ENCODE assay signal across 6 cellular contexts in the genomic region with DNA sequence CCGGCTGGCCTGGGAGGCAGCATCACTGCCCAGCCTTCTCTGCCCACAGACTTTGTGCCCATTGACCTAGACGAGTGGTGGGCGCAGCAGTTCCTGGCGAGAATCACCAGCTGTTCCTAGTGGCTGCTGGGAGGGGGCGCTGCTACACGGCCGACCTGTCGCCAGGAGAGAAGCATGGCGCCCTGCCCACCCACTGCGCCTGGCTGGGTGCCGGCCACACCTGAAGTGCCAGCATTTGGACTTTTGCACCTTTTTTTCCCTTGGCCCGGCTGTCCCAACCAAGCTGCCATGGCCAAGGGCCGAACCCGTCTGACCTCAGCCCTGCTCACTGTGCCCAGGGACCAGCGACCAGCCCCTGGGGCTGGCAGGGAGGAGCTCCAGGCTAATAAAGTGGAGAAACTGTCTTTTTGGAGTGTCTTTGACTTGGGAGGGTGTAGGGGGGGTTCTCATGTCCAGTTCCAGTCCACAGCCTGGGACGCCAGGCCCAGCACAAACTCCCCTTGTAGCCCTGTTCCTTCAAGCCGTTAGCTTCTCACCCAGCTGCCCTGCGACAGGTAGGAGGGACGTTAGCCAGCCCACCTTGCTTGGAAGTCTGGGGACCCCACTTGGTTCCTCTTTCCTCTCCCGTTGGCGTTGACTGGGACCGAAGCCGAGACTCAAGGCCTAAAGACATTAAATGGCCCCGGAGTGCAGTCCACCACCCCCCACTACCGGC. TPM values are rescaled to one million over a fixed set of nuclear protein-coding genes. Genes with fewer than 3 reads are reported as not detected.
DNase-seq lines count a peak whose midpoint lies in the region; ATAC-seq, FAIRE-seq and TF ChIP-seq lines count a peak whose summit lies in the region.

No MANE protein-coding gene starts in this region.

- peak overlapping the region; percentile 91 for H3K9ac ChIP-seq in HepG2 (ENCODE audit: insufficient read depth, low read depth, low read length)

- H3K4me1 ChIP-seq in HepG2 (ENCODE audit: insufficient read depth, low read length), result peaks cover 79% of the 10 kb centered on the region

- CTCF ChIA-PET in CD4-positive, alpha-beta T cell (lab: Charles Lee), result interaction anchor here (1.0 to 1.3 kb wide), 3 partner anchors 12 to 69 kb away, joined by 3 to 6 read pairs (median 3); partner anchors contain the start of gene METTL26
- CTCF ChIA-PET in HepG2 (lab: Yijun Ruan, JAX; ENCODE audit: low intra/inter-chr PET ratio, low total read pairs), result no interaction called here

- peak in 1 of 10 experiments; percentile 24 for DNase-seq in CD4-positive, alpha-beta T cell
- DNase-seq in LoVo (ENCODE audit: low spot score) (peak; percentile 80), HepG2 (ENCODE audit: low spot score) (peak; percentile 57)
- DNase-seq in activated T-cell treated with anti-CD3 and anti-CD28 coated beads, Interleukin-2, amount 50 U/mL, for 4 hours, result no peak

- H3K4me2 ChIP-seq in HepG2 (ENCODE audit: low read depth, low read length), result peak overlapping the region; percentile 83

- FAIRE-seq in HepG2 (lab: Jason Lieb, UNC), result peak; percentile 48

- peak overlapping the region; percentile 71 to 79 (median 71) for H3K4me3 ChIP-seq in HepG2 (replicated peaks in 1 of 3; ENCODE audit: insufficient read depth in 1 of 3, low read depth in 2 of 3, low read length in 3 of 3)

- TF ChIP-seq EP300 in HepG2 (IDR thresholded peaks at IDR 0.05; ENCODE audit: low read depth in 2 of 2, low read length in 2 of 2), result no peak
- no peak for TF ChIP-seq EP300 in HepG2 (CRISPR knock-in tag; IDR thresholded peaks at IDR 0.05; ENCODE audit: borderline replicate concordance)

- H3K4me1 Mint-ChIP-seq in CD4-positive, alpha-beta T cell (ENCODE audit: low read depth), result no peaks in the 10 kb centered on the region
- H3K4me1 Mint-ChIP-seq in activated T-cell treated with anti-CD3 and anti-CD28 coated beads, Interleukin-2, amount 50 U/mL, for 4 hours (ENCODE audit: low read depth), result peaks cover 18% of the 10 kb centered on the region

- H3K27me3 ChIP-seq in CD4-positive, alpha-beta T cell (ENCODE audit: control insufficient read depth, insufficient read depth, low read length), result no peaks in the 10 kb centered on the region
- no peaks in the 10 kb centered on the region for H3K27me3 ChIP-seq in HepG2 (ENCODE audit: control insufficient read depth in 1 of 2, insufficient read depth in 2 of 2, low read length in 2 of 2)

- in situ Hi-C loops in HepG2 (cut with HindIII; ENCODE audit: extremely low pct_ligation_motif_present, low pct_unique_long_range_greater_than_20kb), result no loop called here

- no peak for TF ChIP-seq POLR2A in HepG2 (IDR thresholded peaks at IDR 0.05; ENCODE audit: insufficient read depth in 1 of 2, low read depth in 2 of 2, low read length in 2 of 2)

- no peaks in the 10 kb centered on the region for H3K9me3 Mint-ChIP-seq in CD4-positive, alpha-beta T cell
- H3K9me3 Mint-ChIP-seq in activated T-cell treated with anti-CD3 and anti-CD28 coated beads, Interleukin-2, amount 50 U/mL, for 4 hours, result no peaks in the 10 kb centered on the region

- TSS peak; percentile 82 for BruUV-seq in HepG2 (replicated peaks; lab: Mats Ljungman, UMichigan)

- peak overlapping the region; percentile 66 for H3K27ac Mint-ChIP-seq in CD4-positive, alpha-beta T cell

- H3K9me3 ChIP-seq in CD4-positive, alpha-beta T cell (ENCODE audit: control insufficient read depth, low read length), result no peaks in the 10 kb centered on the region
- H3K9me3 ChIP-seq in HepG2 (ENCODE audit: low read length), result no peaks in the 10 kb centered on the region

- no peak overlapping the region for H2AFZ ChIP-seq in HepG2 (ENCODE audit: low read length)

- peaks cover 4% of the 10 kb centered on the region; the same call in 1 of the 2 replicates for H4K20me1 ChIP-seq in HepG2 (ENCODE audit: insufficient read depth, low read length)

- H3K27ac ChIP-seq in CD4-positive, alpha-beta T cell (ENCODE audit: low read depth, low read length), result peak overlapping the region; percentile 79
- H3K27ac ChIP-seq in HepG2 (ENCODE audit: extremely low read length, insufficient read depth, low read length), result peak overlapping the region; percentile 93

- peak; percentile 68 for TF ChIP-seq RAD21 in HepG2 (CRISPR knock-in tag; IDR thresholded peaks at IDR 0.05)

- intact Hi-C loops in CD4-positive, alpha-beta T cell (cut with DNase I, micrococcal nuclease), result no loop called here
- intact Hi-C loops in HepG2 (cut with micrococcal nuclease; ENCODE audit: unreplicated experiment), result loop anchor here (10.0 kb wide), 1 partner anchor 63 kb away; no protein-coding TSS in a partner anchor

- TF ChIP-seq CTCF in CD4-positive, alpha-beta T cell (IDR thresholded peaks at IDR 0.05), result peak; percentile 17
- TF ChIP-seq CTCF in HepG2 (CRISPR knock-in tag; IDR thresholded peaks at IDR 0.05), result peak; percentile 93

- POLR2A ChIA-PET in CD4-positive, alpha-beta T cell (lab: Charles Lee), result interaction anchor here (1.1 to 2.0 kb wide), 4 partner anchors 12 to 47 kb away, joined by 4 to 8 read pairs (median 6); partner anchors contain the start of genes METTL26, RHBDL1 and RHOT2
- POLR2A ChIA-PET in HepG2 (lab: Yijun Ruan, JAX), result interaction anchor here (0.8 to 2.4 kb wide), 9 partner anchors 9 to 41 kb away, joined by 3 to 15 read pairs (median 7); partner anchors contain the start of genes METTL26, RHBDL1, RHOT2 and STUB1

- no peak for ATAC-seq in CD4-positive, alpha-beta T cell (ENCODE audit: poor library complexity)
- no peak for ATAC-seq in activated T-cell treated with anti-CD3 and anti-CD28 coated beads, Interleukin-2, amount 50 U/mL, for 4 hours
- peak; percentile 44 for ATAC-seq in HepG2
- no peak for ATAC-seq in GM21515 (IDR thresholded peaks at IDR 0.05; ENCODE audit: unreplicated experiment)
- no peak for ATAC-seq in GM21526 (IDR thresholded peaks at IDR 0.05; ENCODE audit: low FRiP score, unreplicated experiment)

- peaks cover 24% of the 10 kb centered on the region for H3K79me2 ChIP-seq in HepG2 (ENCODE audit: insufficient read depth, low read length)

- 3% methylated on average over 15 of the region's 25 CpGs for WGBS in HepG2 (ENCODE audit: low lambda C conversion rate)

- peak overlapping the region; percentile 81 for H3K4me3 Mint-ChIP-seq in CD4-positive, alpha-beta T cell
- H3K4me3 Mint-ChIP-seq in activated T-cell treated with anti-CD3 and anti-CD28 coated beads, Interleukin-2, amount 50 U/mL, for 4 hours, result peak overlapping the region; percentile 84

- no peaks in the 10 kb centered on the region for H3K36me3 Mint-ChIP-seq in CD4-positive, alpha-beta T cell (ENCODE audit: low read depth)
- no peaks in the 10 kb centered on the region for H3K36me3 Mint-ChIP-seq in activated T-cell treated with anti-CD3 and anti-CD28 coated beads, Interleukin-2, amount 50 U/mL, for 4 hours (ENCODE audit: insufficient read depth)

- no peaks in the 10 kb centered on the region for H3K36me3 ChIP-seq in HepG2 (replicated peaks in 1 of 2; ENCODE audit: control insufficient read depth in 1 of 2, insufficient read depth in 2 of 2, low read length in 2 of 2)

- no peaks in the 10 kb centered on the region for H3K27me3 Mint-ChIP-seq in CD4-positive, alpha-beta T cell
- no peaks in the 10 kb centered on the region for H3K27me3 Mint-ChIP-seq in activated T-cell treated with anti-CD3 and anti-CD28 coated beads, Interleukin-2, amount 50 U/mL, for 4 hours (ENCODE audit: low read depth)

RNA-seq across cellular contexts. Expression of gene WDR90, which starts 0.9 kb away (rescaled TPM):
- 10 to 100 TPM in 1 of 2 experiments, 1 to 10 TPM in 1; 8.1 to 10.3 TPM for total RNA-seq in CD4-positive, alpha-beta T cell
- 100 to 1,000 TPM in 1 of 3 donors, 10 to 100 TPM in 2; 81.0 to 104 (median 87.8) TPM for total RNA-seq in activated T-cell treated with anti-CD3 and anti-CD28 coated beads, Interleukin-2, amount 50 U/mL, for 4 hours
- total RNA-seq in HepG2 (2016; rRNA removed; fragmentation: Illumina TruSeq; extraction: Trizol), result 10.2 and 28.9 TPM in 2 replicates
- 8.3 and 8.4 TPM in 2 replicates for total RNA-seq in HepG2 (2016; cell fraction: cytosol; rRNA removed; fragmentation: Illumina TruSeq; extraction: Trizol; ENCODE audit: low read depth)
- total RNA-seq in HepG2 (2016; cell fraction: insoluble cytoplasmic fraction; rRNA removed; fragmentation: Illumina TruSeq; extraction: Trizol), result 10.2 and 31.3 TPM in 2 replicates
- 9.7 and 10.7 TPM in 2 replicates for total RNA-seq in HepG2 (2016; cell fraction: membrane; rRNA removed; fragmentation: Illumina TruSeq; extraction: Trizol)
- 40.6 and 49.4 TPM in 2 replicates for total RNA-seq in HepG2 (2016; cell fraction: nucleus; rRNA removed; fragmentation: Illumina TruSeq; extraction: Trizol)
- 11.1 and 14.9 TPM in 2 replicates for polyA plus RNA-seq in HepG2 (2011; rRNA removed)
- polyA plus RNA-seq in HepG2 (2011; cell fraction: cytosol; rRNA removed), result 3.4 and 7.3 TPM in 2 replicates
- polyA plus RNA-seq in HepG2 (2011; cell fraction: nucleus; rRNA removed), result 165 and 272 TPM in 2 replicates
- polyA plus RNA-seq in HepG2 (2012), result 8.4 and 11.0 TPM in 2 replicates
- polyA plus RNA-seq in HepG2 (2016; cell fraction: cytosol; fragmentation: Illumina TruSeq; extraction: Trizol; ENCODE audit: low read depth), result 2.6 and 2.7 TPM in 2 replicates
- 9.7 and 12.6 TPM in 2 replicates for polyA plus RNA-seq in HepG2 (2016; cell fraction: insoluble cytoplasmic fraction; fragmentation: Illumina TruSeq; extraction: Trizol; ENCODE audit: low read depth)
- 5.3 TPM in 2 replicates for polyA plus RNA-seq in HepG2 (2016; cell fraction: membrane; fragmentation: Illumina TruSeq; extraction: Trizol; ENCODE audit: low read depth)
- 127 and 129 TPM in 2 replicates for polyA plus RNA-seq in HepG2 (2016; cell fraction: nucleus; fragmentation: Illumina TruSeq; extraction: Trizol; ENCODE audit: insufficient read depth, low read depth)
- 12.2 and 29.3 TPM in 2 replicates for polyA minus RNA-seq in HepG2 (2011; rRNA and poly(A)+ RNA removed; ENCODE audit: low replicate concordance)
- 3.2 and 14.2 TPM in 2 replicates for polyA minus RNA-seq in HepG2 (2011; cell fraction: cytosol; rRNA and poly(A)+ RNA removed)
- 15.8 and 22.4 TPM in 2 replicates for polyA minus RNA-seq in HepG2 (2011; cell fraction: nucleus; rRNA and poly(A)+ RNA removed)

RNA-seq across cellular contexts. Expression of gene MCRIP2, which starts 6.6 kb away (rescaled TPM):
- total RNA-seq in CD4-positive, alpha-beta T cell, result 10 to 100 TPM; 11.4 to 14.6 TPM
- 100 to 1,000 TPM in 1 of 3 donors, 10 to 100 TPM in 2; 83.1 to 104 (median 88.2) TPM for total RNA-seq in activated T-cell treated with anti-CD3 and anti-CD28 coated beads, Interleukin-2, amount 50 U/mL, for 4 hours
- 54.6 and 76.7 TPM in 2 replicates for total RNA-seq in HepG2 (2016; rRNA removed; fragmentation: Illumina TruSeq; extraction: Trizol)
- 213 and 245 TPM in 2 replicates for total RNA-seq in HepG2 (2016; cell fraction: cytosol; rRNA removed; fragmentation: Illumina TruSeq; extraction: Trizol; ENCODE audit: low read depth)
- total RNA-seq in HepG2 (2016; cell fraction: insoluble cytoplasmic fraction; rRNA removed; fragmentation: Illumina TruSeq; extraction: Trizol), result 53.9 and 78.9 TPM in 2 replicates
- total RNA-seq in HepG2 (2016; cell fraction: membrane; rRNA removed; fragmentation: Illumina TruSeq; extraction: Trizol), result 142 and 185 TPM in 2 replicates
- 43.6 and 55.4 TPM in 2 replicates for total RNA-seq in HepG2 (2016; cell fraction: nucleus; rRNA removed; fragmentation: Illumina TruSeq; extraction: Trizol)
- polyA plus RNA-seq in HepG2 (2011; rRNA removed), result 39.6 and 50.7 TPM in 2 replicates
- 28.2 and 61.1 TPM in 2 replicates for polyA plus RNA-seq in HepG2 (2011; cell fraction: cytosol; rRNA removed)
- 96.2 and 105 TPM in 2 replicates for polyA plus RNA-seq in HepG2 (2011; cell fraction: nucleus; rRNA removed)
- polyA plus RNA-seq in HepG2 (2012), result 16.1 and 33.3 TPM in 2 replicates
- 190 and 204 TPM in 2 replicates for polyA plus RNA-seq in HepG2 (2016; cell fraction: cytosol; fragmentation: Illumina TruSeq; extraction: Trizol; ENCODE audit: low read depth)
- 37.1 and 43.7 TPM in 2 replicates for polyA plus RNA-seq in HepG2 (2016; cell fraction: insoluble cytoplasmic fraction; fragmentation: Illumina TruSeq; extraction: Trizol; ENCODE audit: low read depth)
- 110 and 119 TPM in 2 replicates for polyA plus RNA-seq in HepG2 (2016; cell fraction: membrane; fragmentation: Illumina TruSeq; extraction: Trizol; ENCODE audit: low read depth)
- polyA plus RNA-seq in HepG2 (2016; cell fraction: nucleus; fragmentation: Illumina TruSeq; extraction: Trizol; ENCODE audit: insufficient read depth, low read depth), result 85.1 and 93.5 TPM in 2 replicates
- 21.1 and 22.3 TPM in 2 replicates for polyA minus RNA-seq in HepG2 (2011; rRNA and poly(A)+ RNA removed; ENCODE audit: low replicate concordance)
- 13.8 and 16.0 TPM in 2 replicates for polyA minus RNA-seq in HepG2 (2011; cell fraction: cytosol; rRNA and poly(A)+ RNA removed)
- 14.9 and 18.2 TPM in 2 replicates for polyA minus RNA-seq in HepG2 (2011; cell fraction: nucleus; rRNA and poly(A)+ RNA removed)

RNA-seq across cellular contexts. Expression of gene METTL26, which starts 12.1 kb away (rescaled TPM):
- total RNA-seq in CD4-positive, alpha-beta T cell, result 10 to 100 TPM; 39.5 to 39.6 TPM
- 100 to 1,000 TPM; 132 to 174 (median 159) TPM for total RNA-seq in activated T-cell treated with anti-CD3 and anti-CD28 coated beads, Interleukin-2, amount 50 U/mL, for 4 hours
- total RNA-seq in HepG2 (2016; rRNA removed; fragmentation: Illumina TruSeq; extraction: Trizol), result 70.1 and 75.1 TPM in 2 replicates
- total RNA-seq in HepG2 (2016; cell fraction: cytosol; rRNA removed; fragmentation: Illumina TruSeq; extraction: Trizol; ENCODE audit: low read depth), result 106 and 145 TPM in 2 replicates
- total RNA-seq in HepG2 (2016; cell fraction: insoluble cytoplasmic fraction; rRNA removed; fragmentation: Illumina TruSeq; extraction: Trizol), result 72.6 and 72.8 TPM in 2 replicates
- total RNA-seq in HepG2 (2016; cell fraction: membrane; rRNA removed; fragmentation: Illumina TruSeq; extraction: Trizol), result 85.6 and 121 TPM in 2 replicates
- 25.9 and 26.1 TPM in 2 replicates for total RNA-seq in HepG2 (2016; cell fraction: nucleus; rRNA removed; fragmentation: Illumina TruSeq; extraction: Trizol)
- 65.5 and 65.8 TPM in 2 replicates for polyA plus RNA-seq in HepG2 (2011; rRNA removed)
- polyA plus RNA-seq in HepG2 (2011; cell fraction: cytosol; rRNA removed), result 61.3 and 112 TPM in 2 replicates
- polyA plus RNA-seq in HepG2 (2011; cell fraction: nucleus; rRNA removed), result 121 and 152 TPM in 2 replicates
- 40.7 and 43.0 TPM in 2 replicates for polyA plus RNA-seq in HepG2 (2012)
- 158 and 183 TPM in 2 replicates for polyA plus RNA-seq in HepG2 (2016; cell fraction: cytosol; fragmentation: Illumina TruSeq; extraction: Trizol; ENCODE audit: low read depth)
- polyA plus RNA-seq in HepG2 (2016; cell fraction: insoluble cytoplasmic fraction; fragmentation: Illumina TruSeq; extraction: Trizol; ENCODE audit: low read depth), result 91.6 and 101 TPM in 2 replicates
- 118 and 119 TPM in 2 replicates for polyA plus RNA-seq in HepG2 (2016; cell fraction: membrane; fragmentation: Illumina TruSeq; extraction: Trizol; ENCODE audit: low read depth)
- 66.7 and 70.0 TPM in 2 replicates for polyA plus RNA-seq in HepG2 (2016; cell fraction: nucleus; fragmentation: Illumina TruSeq; extraction: Trizol; ENCODE audit: insufficient read depth, low read depth)
- 66.6 and 95.2 TPM in 2 replicates for polyA minus RNA-seq in HepG2 (2011; rRNA and poly(A)+ RNA removed; ENCODE audit: low replicate concordance)
- polyA minus RNA-seq in HepG2 (2011; cell fraction: cytosol; rRNA and poly(A)+ RNA removed), result 30.0 and 37.0 TPM in 2 replicates
- polyA minus RNA-seq in HepG2 (2011; cell fraction: nucleus; rRNA and poly(A)+ RNA removed), result 15.3 and 23.3 TPM in 2 replicates

RNA-seq across cellular contexts. Expression of gene WFIKKN1, which starts 17.4 kb away (rescaled TPM):
- under 1 TPM; 0.64 to 0.99 TPM for total RNA-seq in CD4-positive, alpha-beta T cell
- total RNA-seq in activated T-cell treated with anti-CD3 and anti-CD28 coated beads, Interleukin-2, amount 50 U/mL, for 4 hours, result under 1 TPM; 0.40 to 0.71 (median 0.49) TPM
- total RNA-seq in HepG2 (2016; rRNA removed; fragmentation: Illumina TruSeq; extraction: Trizol), result 2.4 and 4.9 TPM in 2 replicates
- total RNA-seq in HepG2 (2016; cell fraction: cytosol; rRNA removed; fragmentation: Illumina TruSeq; extraction: Trizol; ENCODE audit: low read depth), result 0.61 and 0.88 TPM in 2 replicates
- total RNA-seq in HepG2 (2016; cell fraction: insoluble cytoplasmic fraction; rRNA removed; fragmentation: Illumina TruSeq; extraction: Trizol), result 2.1 and 4.8 TPM in 2 replicates
- 1.1 and 1.8 TPM in 2 replicates for total RNA-seq in HepG2 (2016; cell fraction: membrane; rRNA removed; fragmentation: Illumina TruSeq; extraction: Trizol)
- total RNA-seq in HepG2 (2016; cell fraction: nucleus; rRNA removed; fragmentation: Illumina TruSeq; extraction: Trizol), result 3.0 and 3.4 TPM in 2 replicates
- 1.7 and 2.9 TPM in 2 replicates for polyA plus RNA-seq in HepG2 (2011; rRNA removed)
- 2.6 and 4.2 TPM in 2 replicates for polyA plus RNA-seq in HepG2 (2011; cell fraction: cytosol; rRNA removed)
- 4.0 and 4.2 TPM in 2 replicates for polyA plus RNA-seq in HepG2 (2011; cell fraction: nucleus; rRNA removed)
- polyA plus RNA-seq in HepG2 (2012), result 1.7 and 2.2 TPM in 2 replicates
- polyA plus RNA-seq in HepG2 (2016; cell fraction: cytosol; fragmentation: Illumina TruSeq; extraction: Trizol; ENCODE audit: low read depth), result 0.58 and 0.66 TPM in 2 replicates
- polyA plus RNA-seq in HepG2 (2016; cell fraction: insoluble cytoplasmic fraction; fragmentation: Illumina TruSeq; extraction: Trizol; ENCODE audit: low read depth), result 2.6 and 2.7 TPM in 2 replicates
- polyA plus RNA-seq in HepG2 (2016; cell fraction: membrane; fragmentation: Illumina TruSeq; extraction: Trizol; ENCODE audit: low read depth), result 0.93 and 1.1 TPM in 2 replicates
- 5.9 and 6.7 TPM in 2 replicates for polyA plus RNA-seq in HepG2 (2016; cell fraction: nucleus; fragmentation: Illumina TruSeq; extraction: Trizol; ENCODE audit: insufficient read depth, low read depth)
- 3.9 and 5.4 TPM in 2 replicates for polyA minus RNA-seq in HepG2 (2011; rRNA and poly(A)+ RNA removed; ENCODE audit: low replicate concordance)
- 3.1 and 4.6 TPM in 2 replicates for polyA minus RNA-seq in HepG2 (2011; cell fraction: cytosol; rRNA and poly(A)+ RNA removed)
- 1.0 and 1.7 TPM in 2 replicates for polyA minus RNA-seq in HepG2 (2011; cell fraction: nucleus; rRNA and poly(A)+ RNA removed)

RNA-seq across cellular contexts. Expression of gene RHOT2, which starts 19.7 kb away (rescaled TPM):
- 100 to 1,000 TPM; 202 to 209 TPM for total RNA-seq in CD4-positive, alpha-beta T cell
- total RNA-seq in activated T-cell treated with anti-CD3 and anti-CD28 coated beads, Interleukin-2, amount 50 U/mL, for 4 hours, result 100 to 1,000 TPM; 212 to 215 (median 212) TPM
- total RNA-seq in HepG2 (2016; rRNA removed; fragmentation: Illumina TruSeq; extraction: Trizol), result 34.1 and 63.6 TPM in 2 replicates
- 17.1 and 18.2 TPM in 2 replicates for total RNA-seq in HepG2 (2016; cell fraction: cytosol; rRNA removed; fragmentation: Illumina TruSeq; extraction: Trizol; ENCODE audit: low read depth)
- total RNA-seq in HepG2 (2016; cell fraction: insoluble cytoplasmic fraction; rRNA removed; fragmentation: Illumina TruSeq; extraction: Trizol), result 29.4 and 68.9 TPM in 2 replicates
- 23.2 and 28.4 TPM in 2 replicates for total RNA-seq in HepG2 (2016; cell fraction: membrane; rRNA removed; fragmentation: Illumina TruSeq; extraction: Trizol)
- total RNA-seq in HepG2 (2016; cell fraction: nucleus; rRNA removed; fragmentation: Illumina TruSeq; extraction: Trizol), result 78.3 and 79.1 TPM in 2 replicates
- polyA plus RNA-seq in HepG2 (2011; rRNA removed), result 76.9 and 104 TPM in 2 replicates
- polyA plus RNA-seq in HepG2 (2011; cell fraction: cytosol; rRNA removed), result 24.1 and 52.3 TPM in 2 replicates
- 959 and 1,318 TPM in 2 replicates for polyA plus RNA-seq in HepG2 (2011; cell fraction: nucleus; rRNA removed)
- polyA plus RNA-seq in HepG2 (2012), result 36.6 and 59.1 TPM in 2 replicates
- polyA plus RNA-seq in HepG2 (2016; cell fraction: cytosol; fragmentation: Illumina TruSeq; extraction: Trizol; ENCODE audit: low read depth), result 14.1 and 16.7 TPM in 2 replicates
- 34.3 and 41.8 TPM in 2 replicates for polyA plus RNA-seq in HepG2 (2016; cell fraction: insoluble cytoplasmic fraction; fragmentation: Illumina TruSeq; extraction: Trizol; ENCODE audit: low read depth)
- 19.1 and 22.6 TPM in 2 replicates for polyA plus RNA-seq in HepG2 (2016; cell fraction: membrane; fragmentation: Illumina TruSeq; extraction: Trizol; ENCODE audit: low read depth)
- 215 and 253 TPM in 2 replicates for polyA plus RNA-seq in HepG2 (2016; cell fraction: nucleus; fragmentation: Illumina TruSeq; extraction: Trizol; ENCODE audit: insufficient read depth, low read depth)
- 36.6 and 76.1 TPM in 2 replicates for polyA minus RNA-seq in HepG2 (2011; rRNA and poly(A)+ RNA removed; ENCODE audit: low replicate concordance)
- 23.0 and 32.0 TPM in 2 replicates for polyA minus RNA-seq in HepG2 (2011; cell fraction: cytosol; rRNA and poly(A)+ RNA removed)
- polyA minus RNA-seq in HepG2 (2011; cell fraction: nucleus; rRNA and poly(A)+ RNA removed), result 71.6 and 76.3 TPM in 2 replicates
